17 cellular contexts compared by ENCODE assay signal in the genomic region with DNA sequence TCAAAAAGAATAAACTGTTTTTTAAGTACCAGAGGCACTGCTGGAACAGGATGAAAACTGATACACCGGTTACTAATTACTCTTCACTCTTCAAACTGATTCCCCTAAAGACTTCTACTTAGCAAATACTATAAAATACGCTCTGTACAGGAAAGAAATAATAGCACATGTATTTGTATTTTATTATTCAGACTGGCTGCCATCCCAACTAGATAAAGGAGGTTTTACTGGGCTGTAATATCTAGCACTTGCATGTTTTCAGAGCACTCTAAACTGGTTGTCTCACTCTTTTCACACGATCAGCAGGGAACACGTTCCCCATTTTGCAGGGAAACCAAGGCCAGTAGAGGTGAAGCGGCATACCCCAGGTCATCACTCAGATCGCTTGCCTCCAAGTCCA. TPM values are rescaled to one million over a fixed set of nuclear protein-coding genes. Genes with fewer than 3 reads are reported as not detected.
"Had no signal": no experiment of that assay in that cellular context is flagged by ENCODE, and none has a peak within 500 bp of the region (broad histone marks: within the 10 kb centered on the region; RNA-seq: fewer than 3 reads in every experiment).

No MANE protein-coding gene starts in this region.

- H3K27me3 ChIP-seq: brain microvascular endothelial cell, left lung, transverse colon had no signal

- H3K27ac ChIP-seq: brain microvascular endothelial cell, left lung had no signal

- ATAC-seq: activated naive CD8-positive, alpha-beta T cell treated with anti-CD3 and anti-CD28 coated beads, Interleukin-2, amount 50 U/mL, for 24 hours; activated T-cell treated with anti-CD3 and anti-CD28 coated beads, Interleukin-2, amount 50 U/mL, for 4 hours; left lung; stimulated activated naive B cell treated with anti-CD40 and anti-IgM and Interleukin-4, amounts not matched to agents 10 μg/mL and 1 μg/mL and 100 μg/mL, for 72 hours had no signal

- DNase-seq: activated CD4-positive, alpha-beta T cell treated with anti-CD3 and anti-CD28 coated beads, Interleukin-2, amount 10 ng/mL, durations not matched to agents 7 days and 5 days; activated CD8-positive, alpha-beta memory T cell treated with anti-CD3 and anti-CD28 coated beads, Interleukin-2, amount 50 U/mL, for 4 hours; activated naive CD4-positive, alpha-beta T cell treated with anti-CD3 and anti-CD28 coated beads, Interleukin-2, amount 10 ng/mL, durations not matched to agents 7 days and 5 days; activated naive CD8-positive, alpha-beta T cell treated with anti-CD3 and anti-CD28 coated beads, Interleukin-2, amount 50 U/mL, for 24 hours; activated T-cell treated with anti-CD3 and anti-CD28 coated beads, Interleukin-2, amount 50 U/mL, for 4 hours; anterior cingulate cortex; brain microvascular endothelial cell; cortex of kidney; head of caudate nucleus; left lung; mammary epithelial cell; occipital lobe; stimulated activated naive B cell treated with anti-CD40 and anti-IgM and Interleukin-4, amounts not matched to agents 10 μg/mL and 1 μg/mL and 100 μg/mL, for 72 hours; transverse colon had no signal

- H3K4me3 ChIP-seq: left lung, transverse colon had no signal

- H3K9me3 ChIP-seq: left lung, transverse colon had no signal

RNA-seq across cellular contexts. Expression of gene GJA4, which starts 57.6 kb away (rescaled TPM):
- total RNA-seq: activated CD4-positive, alpha-beta T cell treated with anti-CD3 and anti-CD28 coated beads, Interleukin-2, amount 10 ng/mL, durations not matched to agents 7 days and 5 days; kidney epithelial cell; mammary epithelial cell; renal cortical epithelial cell had no signal
- polyA plus RNA-seq: neural cell had no signal
